ENCODE assay signal across 10 cellular contexts in genomic region chr7:30476401-30477145, GRCh38. TPM values are rescaled to one million over a fixed set of nuclear protein-coding genes. Genes with fewer than 3 reads are reported as not detected.
DNase-seq lines count a peak whose midpoint lies in the region; TF ChIP-seq lines count a peak whose summit lies in the region.
"Had no signal": no experiment of that assay in that cellular context is flagged by ENCODE, and none has a peak within 500 bp of the region (broad histone marks: within the 10 kb centered on the region; RNA-seq: fewer than 3 reads in every experiment).

No MANE protein-coding gene starts in this region.

- intact Hi-C loops in activated CD4-positive, alpha-beta T cell treated with anti-CD3 and anti-CD28 coated beads, Interleukin-2, amount 10 ng/mL, durations not matched to agents 24 days and 14 days (cut with micrococcal nuclease) = no loop called here
- intact Hi-C loops in breast epithelium (cut with DNase I; ENCODE audit: low total_unique reads) (no loop called here), sigmoid colon (cut with DNase I) (loop anchor here (10.0 kb wide), 1 partner anchor 118 kb away; the partner anchor contains the start of gene GARS1)

- TF ChIP-seq CTCF in breast epithelium (IDR thresholded peaks at IDR 0.05) (no peak), sigmoid colon (IDR thresholded peaks at IDR 0.05) (no peak), GM20000 (IDR thresholded peaks at IDR 0.05; ENCODE audit: extremely low read depth, missing control alignments) (no peak)

- peak overlapping the region; percentile 31 for H3K27ac Mint-ChIP-seq in activated CD4-positive, alpha-beta T cell treated with anti-CD3 and anti-CD28 coated beads, Interleukin-2, amount 10 ng/mL, durations not matched to agents 24 days and 14 days

- H3K36me3 Mint-ChIP-seq in activated CD4-positive, alpha-beta T cell treated with anti-CD3 and anti-CD28 coated beads, Interleukin-2, amount 10 ng/mL, durations not matched to agents 24 days and 14 days (ENCODE audit: low read depth) = peaks cover 19% of the 10 kb centered on the region

- no peaks in the 10 kb centered on the region for H3K36me3 ChIP-seq in breast epithelium
- H3K36me3 ChIP-seq in sigmoid colon = no peaks in the 10 kb centered on the region
- H3K36me3 ChIP-seq: SJSA1 had no signal

- H3K27me3 ChIP-seq in breast epithelium (no peaks in the 10 kb centered on the region), sigmoid colon (no peaks in the 10 kb centered on the region)
- H3K27me3 ChIP-seq: SJSA1 had no signal

- peaks cover 64% of the 10 kb centered on the region for H3K4me1 Mint-ChIP-seq in activated CD4-positive, alpha-beta T cell treated with anti-CD3 and anti-CD28 coated beads, Interleukin-2, amount 10 ng/mL, durations not matched to agents 24 days and 14 days

- WGBS in sigmoid colon, 2 donors = 28 to 66% methylated on average over 11 of the region's 11 CpGs

- no peak for DNase-seq in activated CD4-positive, alpha-beta T cell treated with anti-CD3 and anti-CD28 coated beads, Interleukin-2, amount 10 ng/mL, durations not matched to agents 24 days and 14 days
- DNase-seq in activated CD4-positive, alpha-beta T cell treated with anti-CD3 and anti-CD28 coated beads for 1 hour = no peak
- DNase-seq in NCI-H2029 treated with DMSO at 0.1 percent for 48 hours (lab: John Stamatoyannopoulos, UW) (peak; percentile 85), breast epithelium (ENCODE audit: low spot score in 2 of 2) (no peak), sigmoid colon (peak; percentile 54), midbrain (lab: John Stamatoyannopoulos, UW) (no peak), ACHN (no peak), GM20000 (ENCODE audit: low spot score) (no peak)
- DNase-seq: activated effector memory CD4-positive, alpha-beta T cell treated with anti-CD3 and anti-CD28 coated beads, Interleukin-2, amount 50 U/mL, for 16 hours had no signal

- no peak for TF ChIP-seq EP300 in sigmoid colon (IDR thresholded peaks at IDR 0.05)

- no peaks in the 10 kb centered on the region for H3K27me3 Mint-ChIP-seq in activated CD4-positive, alpha-beta T cell treated with anti-CD3 and anti-CD28 coated beads, Interleukin-2, amount 10 ng/mL, durations not matched to agents 24 days and 14 days

- TF ChIP-seq POLR2A in breast epithelium (IDR thresholded peaks at IDR 0.05) (no peak), sigmoid colon (IDR thresholded peaks at IDR 0.05) (no peak)

- H3K27ac ChIP-seq in breast epithelium (peak overlapping the region; percentile 56 to 87), sigmoid colon (peak overlapping the region in 1 of 4 donors; percentile 99)
- H3K27ac ChIP-seq: SJSA1 had no signal

- in situ Hi-C loops in ACHN (cut with HindIII; ENCODE audit: low pct_ligation_motif_present, low pct_unique_long_range_greater_than_20kb, low sequenced_read_pairs) = no loop called here

- H3K4me1 ChIP-seq in breast epithelium (peaks cover 5 to 6% of the 10 kb centered on the region in 2 donors), sigmoid colon (peaks cover 0 to 60% (median 51%) of the 10 kb centered on the region in 4 donors)

- H3K9me3 Mint-ChIP-seq in activated CD4-positive, alpha-beta T cell treated with anti-CD3 and anti-CD28 coated beads, Interleukin-2, amount 10 ng/mL, durations not matched to agents 24 days and 14 days = no peaks in the 10 kb centered on the region

- H3K4me3 ChIP-seq in breast epithelium = peak overlapping the region in 1 of 3 donors; percentile 75
- H3K4me3 ChIP-seq in sigmoid colon = no peak overlapping the region
- H3K4me3 ChIP-seq: SJSA1 had no signal

- peak overlapping the region; percentile 92 for H3K4me3 Mint-ChIP-seq in activated CD4-positive, alpha-beta T cell treated with anti-CD3 and anti-CD28 coated beads, Interleukin-2, amount 10 ng/mL, durations not matched to agents 24 days and 14 days

- no peaks in the 10 kb centered on the region for H3K9me3 ChIP-seq in breast epithelium
- H3K9me3 ChIP-seq in sigmoid colon = no peaks in the 10 kb centered on the region
- H3K9me3 ChIP-seq: SJSA1 had no signal

RNA-seq across cellular contexts. Expression of gene NOD1, which starts 2.0 kb away (rescaled TPM):
- 11.6 and 12.9 TPM in 2 replicates for total RNA-seq in activated CD4-positive, alpha-beta T cell treated with anti-CD3 and anti-CD28 coated beads, Interleukin-2, amount 10 ng/mL, durations not matched to agents 24 days and 14 days
- total RNA-seq in breast epithelium (10 to 100 TPM; 11.2 to 34.4 (median 21.4) TPM), sigmoid colon (10 to 100 TPM in 2 of 4 donors, 1 to 10 TPM in 2; 5.9 to 17.5 (median 9.3) TPM)
- 10 to 100 TPM in 1 of 3 donors, 1 to 10 TPM in 2; 3.0 to 14.1 (median 3.0) TPM for polyA plus RNA-seq in sigmoid colon

RNA-seq across cellular contexts. Expression of gene GGCT, which starts 28.1 kb away (rescaled TPM):
- 76.1 and 80.3 TPM in 2 replicates for total RNA-seq in activated CD4-positive, alpha-beta T cell treated with anti-CD3 and anti-CD28 coated beads, Interleukin-2, amount 10 ng/mL, durations not matched to agents 24 days and 14 days
- total RNA-seq in breast epithelium = 10 to 100 TPM; 25.3 to 59.6 (median 44.6) TPM
- total RNA-seq in sigmoid colon = 10 to 100 TPM; 18.8 to 40.9 (median 24.1) TPM
- polyA plus RNA-seq in sigmoid colon = 10 to 100 TPM; 64.9 to 97.3 (median 87.3) TPM

Comparison
In these comparisons a context has a peak if more than half of its experiments do, and no peak if none do; other contexts are left out.
1. DNase-seq: peak in NCI-H2029 treated with DMSO at 0.1 percent for 48 hours (single experiment) and sigmoid colon (single experiment); none in activated CD4-positive, alpha-beta T cell treated with anti-CD3 and anti-CD28 coated beads, Interleukin-2, amount 10 ng/mL, durations not matched to agents 24 days and 14 days (single experiment), activated CD4-positive, alpha-beta T cell treated with anti-CD3 and anti-CD28 coated beads for 1 hour (single experiment), breast epithelium (0 of 2), midbrain (single experiment), ACHN (single experiment) and GM20000 (single experiment).